35 cellular contexts compared by ENCODE assay signal in genomic region chr17:43104665-43105064, GRCh38.
"Had no signal": no experiment of that assay in that cellular context is flagged by ENCODE, and none has a peak within 500 bp of the region (broad histone marks: within the 10 kb centered on the region; RNA-seq: fewer than 3 reads in every experiment).

No MANE protein-coding gene starts in this region.

- H3K27ac ChIP-seq: adrenal gland, body of pancreas, brain microvascular endothelial cell, breast epithelium, VCaP had no signal

- H3K27me3 ChIP-seq: adrenal gland, body of pancreas, brain microvascular endothelial cell, breast epithelium had no signal

- FAIRE-seq: astrocyte, TTC549 had no signal

- H3K4me1 ChIP-seq: adrenal gland, body of pancreas, breast epithelium had no signal

- ATAC-seq: activated CD8-positive, alpha-beta T cell treated with anti-CD3 and anti-CD28 coated beads for 36 hours; activated naive CD4-positive, alpha-beta T cell treated with anti-CD3 and anti-CD28 coated beads, Interleukin-2, amount 50 U/mL, for 72 hours; activated T-cell treated with anti-CD3 and anti-CD28 coated beads, Interleukin-2, amount 50 U/mL, for 4 hours; activated T-cell treated with anti-CD3 and anti-CD28 coated beads, Interleukin-2, amount 50 U/mL, for 72 hours; activated T-helper 17 cell treated with anti-CD3 and anti-CD28 coated beads, Interleukin-2, amount 50 U/mL, for 72 hours; body of pancreas had no signal

- H3K4me3 ChIP-seq: adrenal gland, body of pancreas, breast epithelium had no signal

- DNase-seq: activated B cell treated with CpG ODN at 0.5 μM for 24 hours; activated CD4-positive, alpha-beta memory T cell treated with anti-CD3 and anti-CD28 coated beads for 36 hours; activated CD4-positive, alpha-beta T cell treated with anti-CD3 and anti-CD28 coated beads for 4 hours; activated CD4-positive, alpha-beta T cell treated with anti-CD3 and anti-CD28 coated beads, Interleukin-2, amount 10 ng/mL, durations not matched to agents 24 days and 14 days; activated CD4-positive, alpha-beta T cell treated with anti-CD3 and anti-CD28 coated beads, Interleukin-2, amount 50 U/mL, for 1 hour; activated CD4-positive, alpha-beta T cell treated with anti-CD3 and anti-CD28 coated beads, Interleukin-2, amount 50 U/mL, for 4 hours; activated CD4-positive, CD25-positive, alpha-beta regulatory T cell treated with anti-CD3 and anti-CD28 coated beads, Interleukin-2, amount 50 U/mL, for 72 hours; activated CD8-positive, alpha-beta memory T cell treated with anti-CD3 and anti-CD28 coated beads, Interleukin-2, amount 50 U/mL, for 4 hours; activated CD8-positive, alpha-beta T cell treated with anti-CD3 and anti-CD28 coated beads for 36 hours; activated effector memory CD4-positive, alpha-beta T cell treated with anti-CD3 and anti-CD28 coated beads, Interleukin-2, amount 50 U/mL, for 16 hours; activated gamma-delta T cell treated with Interleukin-2 at 50 U/mL for 16 hours; activated naive CD4-positive, alpha-beta T cell; activated naive CD4-positive, alpha-beta T cell treated with anti-CD3 and anti-CD28 coated beads for 36 hours; activated naive CD4-positive, alpha-beta T cell treated with anti-CD3 and anti-CD28 coated beads, Interleukin-2, amount 50 U/mL, for 16 hours; activated naive CD8-positive, alpha-beta T cell treated with anti-CD3 and anti-CD28 coated beads for 36 hours; activated T-cell treated with anti-CD3 and anti-CD28 coated beads for 4 hours; activated T-cell treated with anti-CD3 and anti-CD28 coated beads, Interleukin-2, amount 50 U/mL, for 1 hour; activated T-cell treated with anti-CD3 and anti-CD28 coated beads, Interleukin-2, amount 50 U/mL, for 4 hours; activated T-cell treated with anti-CD3 and anti-CD28 coated beads, Interleukin-2, amount 50 U/mL, for 72 hours; adrenal gland; amniotic stem cell; aorta; body of pancreas; brain microvascular endothelial cell; caudate nucleus; cerebellar nuclear complex; T-helper 1 cell; T-helper 2 cell; T-helper 9 cell had no signal

- H3K9me3 ChIP-seq: adrenal gland, body of pancreas, breast epithelium had no signal

- H3K36me3 ChIP-seq: adrenal gland, brain microvascular endothelial cell, breast epithelium had no signal
